In the genomic region with DNA sequence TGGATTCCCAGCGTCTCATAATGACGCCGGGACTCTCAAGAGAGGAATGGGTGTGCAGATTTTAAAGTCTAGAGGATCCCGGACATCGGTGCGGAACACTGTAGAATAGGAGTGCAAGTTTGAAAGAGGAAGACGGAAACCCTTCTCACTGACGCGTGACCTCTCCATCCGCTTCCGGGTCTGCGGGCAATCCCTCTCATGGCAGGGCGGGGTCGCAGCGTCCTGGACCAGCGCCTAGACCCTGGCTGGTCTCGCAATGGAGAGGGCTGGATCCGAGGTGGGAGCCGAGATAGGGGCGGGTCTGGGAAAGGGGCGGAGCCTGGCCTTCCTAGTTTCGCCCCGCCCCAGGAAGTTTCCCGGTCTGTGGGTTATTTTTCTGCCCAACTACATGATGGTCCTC, we compare ENCODE assay signal across 9 cellular contexts. TPM values are rescaled to one million over a fixed set of nuclear protein-coding genes. Genes with fewer than 3 reads are reported as not detected.
A peak's percentile ranks its signal among the peaks of the same experiment; 100 is the strongest.
DNase-seq lines count a peak whose midpoint lies in the region; ATAC-seq lines count a peak whose summit lies in the region.
"Had no signal": no experiment of that assay in that cellular context is flagged by ENCODE, and none has a peak within 500 bp of the region (broad histone marks: within the 10 kb centered on the region; RNA-seq: fewer than 3 reads in every experiment).

No MANE protein-coding gene starts in this region.

- DNase-seq in NCI-H748 (lab: John Stamatoyannopoulos, UW; ENCODE audit: unreplicated experiment) = peak; percentile 60
- no peak for DNase-seq in NCI-H748 treated with DMSO at 0.1 percent for 48 hours (lab: John Stamatoyannopoulos, UW)
- DNase-seq in activated T-cell treated with anti-CD3 and anti-CD28 coated beads, Interleukin-2, amount 50 U/mL, for 72 hours = peak; percentile 6 to 16
- peak; percentile 77 for DNase-seq in Right ventricle myocardium superior
- DNase-seq in GM19238 (ENCODE audit: insufficient read length, low spot score) = no peak
- no peak for DNase-seq in NOMO-1 treated with dmso at 0.1 percent for 144 hours (lab: John Stamatoyannopoulos, UW; ENCODE audit: unreplicated experiment)
- DNase-seq: glutamatergic neuron had no signal

- no peaks in the 10 kb centered on the region for H3K36me3 ChIP-seq in skeletal muscle satellite cell (ENCODE audit: insufficient read depth, low read length)

- H3K36me3 Mint-ChIP-seq in activated T-cell treated with anti-CD3 and anti-CD28 coated beads, Interleukin-2, amount 50 U/mL, for 72 hours (ENCODE audit: insufficient read depth in 2 of 2) = peaks cover 18 to 38% of the 10 kb centered on the region in 2 donors

- H3K27me3 Mint-ChIP-seq in activated T-cell treated with anti-CD3 and anti-CD28 coated beads, Interleukin-2, amount 50 U/mL, for 72 hours (ENCODE audit: low read depth) = peaks cover 19% of the 10 kb centered on the region

- no peaks in the 10 kb centered on the region for H3K4me1 ChIP-seq in skeletal muscle satellite cell (ENCODE audit: control insufficient read depth, insufficient read depth, low read length)

- intact Hi-C loops in Right ventricle myocardium superior (cut with DNase I) = no loop called here

- H3K9me3 Mint-ChIP-seq in activated T-cell treated with anti-CD3 and anti-CD28 coated beads, Interleukin-2, amount 50 U/mL, for 72 hours = peaks cover 15 to 16% of the 10 kb centered on the region in 2 donors

- peaks cover 5% of the 10 kb centered on the region for H3K9me3 ChIP-seq in skeletal muscle satellite cell (replicated peaks; ENCODE audit: low read length)

- no peaks in the 10 kb centered on the region for H3K27me3 ChIP-seq in skeletal muscle satellite cell (ENCODE audit: control insufficient read depth, insufficient read depth, low read length)

- H3K27ac Mint-ChIP-seq in activated T-cell treated with anti-CD3 and anti-CD28 coated beads, Interleukin-2, amount 50 U/mL, for 72 hours = no peak overlapping the region

- H3K4me3 Mint-ChIP-seq in activated T-cell treated with anti-CD3 and anti-CD28 coated beads, Interleukin-2, amount 50 U/mL, for 72 hours = peak overlapping the region; percentile 54 to 76

- no peak for ATAC-seq in activated T-cell treated with anti-CD3 and anti-CD28 coated beads, Interleukin-2, amount 50 U/mL, for 72 hours (replicated peaks in 1 of 2)
- peak; percentile 16 for ATAC-seq in Right ventricle myocardium superior (ENCODE audit: poor library complexity)
- ATAC-seq in activated CD4-positive, CD25-positive, alpha-beta regulatory T cell treated with anti-CD3 and anti-CD28 coated beads, Interleukin-2, amount 50 U/mL, for 24 hours = no peak

- H3K4me3 ChIP-seq in skeletal muscle satellite cell (ENCODE audit: low read length) = peak overlapping the region; percentile 30

- no peak overlapping the region for H3K9ac ChIP-seq in skeletal muscle satellite cell (ENCODE audit: low read depth, low read length)

- H3K4me2 ChIP-seq in skeletal muscle satellite cell (ENCODE audit: low read length) = no peak overlapping the region

- H3K4me1 Mint-ChIP-seq in activated T-cell treated with anti-CD3 and anti-CD28 coated beads, Interleukin-2, amount 50 U/mL, for 72 hours (ENCODE audit: low read depth) = peaks cover 10% of the 10 kb centered on the region

RNA-seq across cellular contexts. Expression of a gene that starts 4.6 kb away (rescaled TPM):
- 1 to 10 TPM; 5.4 to 6.0 TPM for total RNA-seq in activated T-cell treated with anti-CD3 and anti-CD28 coated beads, Interleukin-2, amount 50 U/mL, for 72 hours
- total RNA-seq in Right ventricle myocardium superior = 3.3 TPM
- total RNA-seq in skeletal muscle satellite cell (2012; rRNA removed) = 5.8 and 6.1 TPM in 2 replicates

RNA-seq across cellular contexts. Expression of a gene that starts 36.5 kb away (rescaled TPM):
- total RNA-seq in activated T-cell treated with anti-CD3 and anti-CD28 coated beads, Interleukin-2, amount 50 U/mL, for 72 hours = 10 to 100 TPM; 20.7 to 27.0 TPM
- 4.7 TPM for total RNA-seq in Right ventricle myocardium superior
- total RNA-seq in skeletal muscle satellite cell (2012; rRNA removed) = 1.8 and 3.7 TPM in 2 replicates

Comparison
In these comparisons a context has a peak if more than half of its experiments do, and no peak if none do; other contexts are left out.
1. DNase-seq: peak in NCI-H748 (single experiment), activated T-cell treated with anti-CD3 and anti-CD28 coated beads, Interleukin-2, amount 50 U/mL, for 72 hours (2 of 2) and Right ventricle myocardium superior (single experiment); none in NCI-H748 treated with DMSO at 0.1 percent for 48 hours (single experiment), GM19238 (single experiment) and NOMO-1 treated with dmso at 0.1 percent for 144 hours (single experiment).